In genomic region chrX:136725446-136726104, GRCh38 we compare ENCODE assay signal across 13 cellular contexts. TPM values are rescaled to one million over a fixed set of nuclear protein-coding genes. Genes with fewer than 3 reads are reported as not detected.
DNase-seq lines count a peak whose midpoint lies in the region; ATAC-seq and TF ChIP-seq lines count a peak whose summit lies in the region.
"Had no signal": no experiment of that assay in that cellular context is flagged by ENCODE, and none has a peak within 500 bp of the region (broad histone marks: within the 10 kb centered on the region; RNA-seq: fewer than 3 reads in every experiment).

No MANE protein-coding gene starts in this region.

- POLR2A ChIA-PET in CD8-positive, alpha-beta T cell (lab: Charles Lee) = no interaction called here

- no peak overlapping the region for H2BK12ac ChIP-seq in neuronal stem cell (ENCODE audit: low read length)

- H3K23ac ChIP-seq in neuronal stem cell (ENCODE audit: low read depth, low read length, poor library complexity) = no peak overlapping the region

- no peaks in the 10 kb centered on the region for H3K79me1 ChIP-seq in neuronal stem cell (ENCODE audit: low read depth, low read length)

- H3K36me3 Mint-ChIP-seq in CD8-positive, alpha-beta T cell = peaks cover 30% of the 10 kb centered on the region

- no peak overlapping the region for H3K4me3 Mint-ChIP-seq in CD8-positive, alpha-beta T cell

- intact Hi-C loops in CD8-positive, alpha-beta T cell (cut with DNase I, micrococcal nuclease) = no loop called here

- H3K9me3 Mint-ChIP-seq in CD8-positive, alpha-beta T cell = peaks cover 3% of the 10 kb centered on the region

- H3K36me3 ChIP-seq in CD8-positive, alpha-beta T cell (ENCODE audit: insufficient read depth, low read length) = no peaks in the 10 kb centered on the region
- no peaks in the 10 kb centered on the region for H3K36me3 ChIP-seq in neuronal stem cell (replicated peaks in 1 of 2; ENCODE audit: control insufficient read depth in 2 of 2, insufficient read depth in 2 of 2, low read length in 2 of 2)
- H3K36me3 ChIP-seq: stomach, WERI-Rb-1 had no signal

- no peaks in the 10 kb centered on the region for H3K9me3 ChIP-seq in CD8-positive, alpha-beta T cell (ENCODE audit: low read length)
- no peaks in the 10 kb centered on the region for H3K9me3 ChIP-seq in neuronal stem cell (replicated peaks in 1 of 2; ENCODE audit: control insufficient read depth in 2 of 2, insufficient read depth in 1 of 2, low read depth in 1 of 2, low read length in 2 of 2)

- H3K4ac ChIP-seq in neuronal stem cell (ENCODE audit: low read length) = no peak overlapping the region

- H3K4me1 ChIP-seq in CD8-positive, alpha-beta T cell (ENCODE audit: insufficient read depth, low read length) = peaks cover 16% of the 10 kb centered on the region
- H3K4me1 ChIP-seq in neuronal stem cell (ENCODE audit: control insufficient read depth in 2 of 2, insufficient read depth in 1 of 2, low read depth in 1 of 2, low read length in 2 of 2) = no peaks in the 10 kb centered on the region
- H3K4me1 ChIP-seq: stomach had no signal

- H3K4me1 Mint-ChIP-seq in CD8-positive, alpha-beta T cell (ENCODE audit: low read depth) = peaks cover 14% of the 10 kb centered on the region

- H3K27me3 Mint-ChIP-seq in CD8-positive, alpha-beta T cell (ENCODE audit: low read depth) = no peaks in the 10 kb centered on the region
- H3K27me3 Mint-ChIP-seq: naive thymus-derived CD4-positive, alpha-beta T cell had no signal

- H2BK15ac ChIP-seq in neuronal stem cell (ENCODE audit: low read length) = no peak overlapping the region

- H3K4me3 ChIP-seq in fibroblast of mammary gland (ENCODE audit: control insufficient read depth, low read depth, low read length) (no peak overlapping the region), neuronal stem cell (ENCODE audit: low read length in 2 of 2) (no peak overlapping the region)
- no peak overlapping the region for H3K4me3 ChIP-seq in CD8-positive, alpha-beta T cell (ENCODE audit: low read depth, low read length)
- H3K4me3 ChIP-seq: stomach had no signal

- in situ Hi-C loops in SK-MEL-5 (cut with HindIII; ENCODE audit: low pct_unique_long_range_greater_than_20kb, low sequenced_read_pairs) = no loop called here

- no peak overlapping the region for H2AFZ ChIP-seq in neuronal stem cell (ENCODE audit: low read length)

- no peak overlapping the region for H4K8ac ChIP-seq in neuronal stem cell (ENCODE audit: low read depth, low read length)

- H2AK5ac ChIP-seq in neuronal stem cell (ENCODE audit: low read depth, low read length) = no peak overlapping the region

- no peak overlapping the region for H3K18ac ChIP-seq in neuronal stem cell (ENCODE audit: low read length)

- CTCF ChIA-PET in CD8-positive, alpha-beta T cell (lab: Charles Lee) = interaction anchor here (0.5 to 1.1 kb wide), 2 partner anchors 40 to 149 kb away, joined by 3 read pairs; no protein-coding TSS in a partner anchor

- DNase-seq in ELR (ENCODE audit: low read depth) (peak; percentile 32), SK-MEL-5 (ENCODE audit: low read depth, low spot score) (peak; percentile 95), fibroblast of mammary gland (ENCODE audit: low read depth) (peak; percentile 76), renal cortical epithelial cell (ENCODE audit: low read depth) (peak; percentile 52), neuronal stem cell (ENCODE audit: low spot score) (no peak), NCI-H1092 treated with DMSO at 0.1 percent for 48 hours (lab: John Stamatoyannopoulos, UW) (no peak)
- DNase-seq in CD8-positive, alpha-beta T cell = no peak
- DNase-seq: cortex of kidney; naive thymus-derived CD4-positive, alpha-beta T cell; NCI-H1930; stomach; WERI-Rb-1 had no signal

- no peak overlapping the region for H2BK120ac ChIP-seq in neuronal stem cell (ENCODE audit: low read depth, low read length)

- no peak for TF ChIP-seq CTCF in fibroblast of mammary gland (conservative IDR thresholded peaks at IDR 0.05; ENCODE audit: control insufficient read depth, insufficient read depth, low read depth, low read length)
- no peak for TF ChIP-seq CTCF in CD8-positive, alpha-beta T cell (IDR thresholded peaks at IDR 0.05)

- no peak for ATAC-seq in CD8-positive, alpha-beta T cell
- no peak for ATAC-seq in GM18867 (IDR thresholded peaks at IDR 0.05; ENCODE audit: unreplicated experiment)
- ATAC-seq: naive thymus-derived CD4-positive, alpha-beta T cell had no signal

- no peak overlapping the region for H3K27ac ChIP-seq in CD8-positive, alpha-beta T cell (ENCODE audit: low read depth, low read length)
- no peak overlapping the region for H3K27ac ChIP-seq in neuronal stem cell (replicated peaks; ENCODE audit: low read length)
- H3K27ac ChIP-seq: WERI-Rb-1 had no signal

- no peak overlapping the region for H3K9ac ChIP-seq in neuronal stem cell (ENCODE audit: low read depth, low read length, poor library complexity)

- H4K91ac ChIP-seq in neuronal stem cell (ENCODE audit: low read depth, low read length, poor library complexity) = no peak overlapping the region

- no peak overlapping the region for H3K4me2 ChIP-seq in neuronal stem cell (ENCODE audit: insufficient read depth, low read length, poor library complexity, severe bottlenecking)

- no peak overlapping the region for H2BK5ac ChIP-seq in neuronal stem cell (ENCODE audit: low read length)

- no peak overlapping the region for H3K14ac ChIP-seq in neuronal stem cell (ENCODE audit: low read length)

- H3K27me3 ChIP-seq in CD8-positive, alpha-beta T cell (ENCODE audit: insufficient read depth, low read length) = no peaks in the 10 kb centered on the region
- no peaks in the 10 kb centered on the region for H3K27me3 ChIP-seq in neuronal stem cell (ENCODE audit: control insufficient read depth in 3 of 3, insufficient read depth in 3 of 3, low read depth in 1 of 3, low read length in 3 of 3)

- H3K27ac Mint-ChIP-seq in CD8-positive, alpha-beta T cell = no peak overlapping the region

RNA-seq across cellular contexts. Expression of gene ARHGEF6, which starts 55.2 kb away (rescaled TPM):
- total RNA-seq in SK-MEL-5 (2014; rRNA removed; shearing (Covaris generic)) = 3.3 and 3.6 TPM in 2 replicates
- 3.0 and 3.7 TPM in 2 replicates for polyA plus RNA-seq in SK-MEL-5 (2015; cell fraction: cytosol; rRNA removed)
- polyA plus RNA-seq in SK-MEL-5 (2015; cell fraction: nucleus; rRNA removed) = 3.7 and 4.6 TPM in 2 replicates
- 1.4 and 6.9 TPM in 2 replicates for total RNA-seq in renal cortical epithelial cell
- total RNA-seq in CD8-positive, alpha-beta T cell = 10 to 100 TPM; 32.2 to 33.2 TPM
- polyA plus RNA-seq in neuronal stem cell (2013, experiment 1 of 2) = 2.6 TPM
- 2.6 TPM for polyA plus RNA-seq in neuronal stem cell (2013, experiment 2 of 2)

Comparison
In these comparisons a context has a peak if more than half of its experiments do, and no peak if none do; other contexts are left out.
1. DNase-seq: peak in ELR (single experiment), SK-MEL-5 (single experiment), fibroblast of mammary gland (single experiment) and renal cortical epithelial cell (single experiment); none in CD8-positive, alpha-beta T cell (0 of 7), neuronal stem cell (single experiment) and NCI-H1092 treated with DMSO at 0.1 percent for 48 hours (single experiment).